ENCODE assay signal across 17 cellular contexts in genomic region chr3:37124431-37124830, GRCh38. TPM values are rescaled to one million over a fixed set of nuclear protein-coding genes. Genes with fewer than 3 reads are reported as not detected.
DNase-seq lines count a peak whose midpoint lies in the region; ATAC-seq and TF ChIP-seq lines count a peak whose summit lies in the region.
"Had no signal": no experiment of that assay in that cellular context is flagged by ENCODE, and none has a peak within 500 bp of the region (broad histone marks: within the 10 kb centered on the region; RNA-seq: fewer than 3 reads in every experiment).

No MANE protein-coding gene starts in this region.

- no peaks in the 10 kb centered on the region for H3K27me3 ChIP-seq in hepatocyte
- no peaks in the 10 kb centered on the region for H3K27me3 ChIP-seq in prostate gland (replicated peaks; ENCODE audit: insufficient read depth)
- H3K27me3 ChIP-seq: BLaER1 treated with 17β-estradiol and CSF1 and Interleukin-3, amounts not matched to agents 10 nM and 100 nM had no signal

- DNase-seq in MV-4-11 (lab: John Stamatoyannopoulos, UW) (peak; percentile 7), amniotic epithelial cell (ENCODE audit: low read depth) (peak; percentile 54), hepatocyte (ENCODE audit: low spot score) (no peak), prostate gland (ENCODE audit: low spot score) (no peak), anterior cingulate cortex (lab: John Stamatoyannopoulos, UW) (no peak), HPDE6-E6E7 (ENCODE audit: extremely low spot score) (no peak)
- DNase-seq: Calu3; CD8-positive, alpha-beta T cell; GF-D8; KBM-7; NCI-H1417; NCI-H187; NCI-H2227 treated with DMSO at 0.1 percent for 48 hours; NCI-H524 had no signal

- peak overlapping the region; percentile 19 for H3K4me2 ChIP-seq in hepatocyte

- no peaks in the 10 kb centered on the region for H3K9me3 ChIP-seq in hepatocyte (ENCODE audit: low read depth)
- H3K9me3 ChIP-seq in prostate gland: no peaks in the 10 kb centered on the region

- TF ChIP-seq CTCF in hepatocyte (IDR thresholded peaks at IDR 0.05; ENCODE audit: poor library complexity): no peak
- no peak for TF ChIP-seq CTCF in prostate gland (IDR thresholded peaks at IDR 0.05)

- H4K20me1 ChIP-seq in hepatocyte (ENCODE audit: insufficient read depth, poor library complexity, severe bottlenecking): no peaks in the 10 kb centered on the region

- 35% methylated on average over 2 of the region's 2 CpGs for WGBS in hepatocyte (ENCODE audit: low lambda C conversion rate, missing lambda C conversion rate)
- WGBS in prostate gland: 43% methylated on average over 2 of the region's 2 CpGs

- H3K4me1 ChIP-seq in hepatocyte (ENCODE audit: insufficient read depth): peaks cover 12% of the 10 kb centered on the region
- peaks cover 4% of the 10 kb centered on the region for H3K4me1 ChIP-seq in prostate gland (replicated peaks)

- no peak for ATAC-seq in GM19035 (IDR thresholded peaks at IDR 0.05; ENCODE audit: unreplicated experiment)
- ATAC-seq in HG02610 (IDR thresholded peaks at IDR 0.05; ENCODE audit: unreplicated experiment): no peak
- ATAC-seq: CD8-positive, alpha-beta T cell had no signal

- H3K9me2 ChIP-seq in hepatocyte (replicated peaks; ENCODE audit: insufficient read depth): no peaks in the 10 kb centered on the region

- intact Hi-C loops in prostate gland (cut with DNase I): no loop called here

- H3K4me3 ChIP-seq in hepatocyte: no peak overlapping the region
- H3K4me3 ChIP-seq in prostate gland: no peak overlapping the region
- H3K4me3 ChIP-seq: BLaER1 treated with 17β-estradiol and CSF1 and Interleukin-3, amounts not matched to agents 10 nM and 100 nM had no signal

- no peak overlapping the region for H2AFZ ChIP-seq in hepatocyte

- TF ChIP-seq POLR2A in prostate gland (IDR thresholded peaks at IDR 0.05): no peak

- H3K36me3 ChIP-seq in hepatocyte (replicated peaks; ENCODE audit: insufficient read depth, low read depth) (no peaks in the 10 kb centered on the region), prostate gland (no peaks in the 10 kb centered on the region)

- H3K79me2 ChIP-seq in hepatocyte: peaks cover 9% of the 10 kb centered on the region

- peak overlapping the region; percentile 59 for H3K27ac ChIP-seq in hepatocyte
- H3K27ac ChIP-seq in prostate gland: peak overlapping the region; percentile 7 to 50
- H3K27ac ChIP-seq: BLaER1 treated with 17β-estradiol and CSF1 and Interleukin-3, amounts not matched to agents 10 nM and 100 nM had no signal

RNA-seq across cellular contexts. Expression of gene LRRFIP2, which starts 50.0 kb away (rescaled TPM):
- total RNA-seq in hepatocyte (42.2 and 48.8 TPM in 2 replicates), prostate gland (100 to 1,000 TPM; 102 to 134 TPM)
- polyA plus RNA-seq in hepatocyte: 29.0 and 38.0 TPM in 2 replicates

Comparison
In these comparisons a context has a peak if more than half of its experiments do, and no peak if none do; other contexts are left out.
1. DNase-seq: peak in MV-4-11 (single experiment) and amniotic epithelial cell (single experiment); none in hepatocyte (single experiment), prostate gland (single experiment), anterior cingulate cortex (0 of 58) and HPDE6-E6E7 (single experiment).